In the genomic region with DNA sequence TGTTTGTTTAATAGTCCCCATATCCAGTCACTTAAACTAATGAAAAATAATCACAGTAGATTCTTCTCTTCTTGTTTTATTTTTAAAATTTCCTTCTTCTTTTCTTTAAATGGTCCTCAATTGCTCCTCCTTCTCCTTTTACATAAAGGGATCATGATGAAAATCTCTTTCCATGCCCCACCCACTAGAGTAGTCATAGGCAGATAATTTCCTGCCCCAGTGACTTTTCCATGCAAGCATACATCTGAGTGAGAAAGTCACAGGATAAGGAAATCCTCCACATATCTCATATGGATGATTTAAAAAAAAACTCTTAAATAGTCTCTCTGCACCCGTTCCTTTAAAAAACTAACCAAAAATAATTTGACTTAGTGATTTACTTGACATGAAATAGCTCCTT, we compare ENCODE assay signal across 2 cellular contexts.
TF ChIP-seq lines count a peak whose summit lies in the region.

No MANE protein-coding gene starts in this region.

TF ChIP-seq in SK-N-SH, 30 proteins besides CTCF, POLR2A, EP300 and RAD21:
- TF ChIP-seq, protein P1, sequence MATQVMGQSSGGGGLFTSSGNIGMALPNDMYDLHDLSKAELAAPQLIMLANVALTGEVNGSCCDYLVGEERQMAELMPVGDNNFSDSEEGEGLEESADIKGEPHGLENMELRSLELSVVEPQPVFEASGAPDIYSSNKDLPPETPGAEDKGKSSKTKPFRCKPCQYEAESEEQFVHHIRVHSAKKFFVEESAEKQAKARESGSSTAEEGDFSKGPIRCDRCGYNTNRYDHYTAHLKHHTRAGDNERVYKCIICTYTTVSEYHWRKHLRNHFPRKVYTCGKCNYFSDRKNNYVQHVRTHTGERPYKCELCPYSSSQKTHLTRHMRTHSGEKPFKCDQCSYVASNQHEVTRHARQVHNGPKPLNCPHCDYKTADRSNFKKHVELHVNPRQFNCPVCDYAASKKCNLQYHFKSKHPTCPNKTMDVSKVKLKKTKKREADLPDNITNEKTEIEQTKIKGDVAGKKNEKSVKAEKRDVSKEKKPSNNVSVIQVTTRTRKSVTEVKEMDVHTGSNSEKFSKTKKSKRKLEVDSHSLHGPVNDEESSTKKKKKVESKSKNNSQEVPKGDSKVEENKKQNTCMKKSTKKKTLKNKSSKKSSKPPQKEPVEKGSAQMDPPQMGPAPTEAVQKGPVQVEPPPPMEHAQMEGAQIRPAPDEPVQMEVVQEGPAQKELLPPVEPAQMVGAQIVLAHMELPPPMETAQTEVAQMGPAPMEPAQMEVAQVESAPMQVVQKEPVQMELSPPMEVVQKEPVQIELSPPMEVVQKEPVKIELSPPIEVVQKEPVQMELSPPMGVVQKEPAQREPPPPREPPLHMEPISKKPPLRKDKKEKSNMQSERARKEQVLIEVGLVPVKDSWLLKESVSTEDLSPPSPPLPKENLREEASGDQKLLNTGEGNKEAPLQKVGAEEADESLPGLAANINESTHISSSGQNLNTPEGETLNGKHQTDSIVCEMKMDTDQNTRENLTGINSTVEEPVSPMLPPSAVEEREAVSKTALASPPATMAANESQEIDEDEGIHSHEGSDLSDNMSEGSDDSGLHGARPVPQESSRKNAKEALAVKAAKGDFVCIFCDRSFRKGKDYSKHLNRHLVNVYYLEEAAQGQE (IDR thresholded peaks at IDR 0.05; ENCODE audit: low read depth, low read length) = no peak
- TF ChIP-seq FOXJ3 (CRISPR knock-in tag; IDR thresholded peaks at IDR 0.05) (no peak), MAX (IDR thresholded peaks at IDR 0.05; ENCODE audit: low read depth) (no peak)

TF ChIP-seq in SK-N-SH treated with all-trans-retinoic acid at 6 μM for 48 hours, 23 proteins besides CTCF, POLR2A, EP300 and RAD21 (continued from another document):
- TF ChIP-seq PATZ1 (CRISPR knock-in tag; IDR thresholded peaks at IDR 0.05; ENCODE audit: borderline replicate concordance) (no peak), TCF4 (CRISPR knock-in tag; IDR thresholded peaks at IDR 0.05; ENCODE audit: borderline replicate concordance) (no peak), PPARA (CRISPR knock-in tag; IDR thresholded peaks at IDR 0.05; ENCODE audit: borderline replicate concordance) (no peak)
